Comparison of ENCODE assay signal across 1 cellular context in the genomic region with DNA sequence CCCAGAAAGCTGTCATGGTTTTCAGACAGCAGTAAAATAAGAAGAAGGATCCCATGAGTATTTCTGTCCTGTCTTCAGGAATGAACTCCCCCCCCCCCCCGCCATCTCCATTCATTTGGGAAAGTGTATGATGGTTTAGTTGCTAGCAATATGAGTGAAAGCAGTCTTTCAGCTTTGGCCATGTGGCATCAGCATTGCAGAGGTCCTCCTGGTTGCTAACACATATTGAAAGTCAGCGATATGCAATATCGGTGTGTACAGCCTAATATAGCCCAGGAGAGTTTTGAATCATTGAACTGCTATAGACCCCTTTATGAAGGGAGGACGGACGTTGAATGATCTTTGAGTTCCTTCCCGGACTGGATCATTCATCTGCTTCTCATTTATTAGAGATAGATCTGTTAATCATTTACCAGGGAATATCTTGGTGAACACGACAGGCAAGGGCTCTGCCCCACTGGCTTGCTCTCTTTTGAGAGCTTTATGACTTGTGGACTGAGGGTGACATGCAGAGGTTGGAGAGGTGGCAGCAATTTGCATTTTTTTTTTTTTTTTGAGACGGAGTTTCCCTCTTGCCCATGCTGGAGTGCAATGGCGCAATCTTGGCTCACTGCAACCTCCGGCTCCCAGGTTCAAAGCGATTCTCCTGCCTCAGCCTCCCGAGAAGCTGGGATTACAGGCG.
A peak's percentile ranks its signal among the peaks of the same experiment; 100 is the strongest.
TF ChIP-seq lines count a peak whose summit lies in the region.

No MANE protein-coding gene starts in this region.

TF ChIP-seq in K562, 482 proteins besides CTCF, POLR2A, EP300 and RAD21:
- TF ChIP-seq CEBPB (tag; IDR thresholded peaks at IDR 0.05) (0 out of 2 replicates have a peak, but pooled peaks have one; percentile 27), ZNF766 (CRISPR knock-in tag; conservative IDR thresholded peaks at IDR 0.05) (no peak), BCL6 (CRISPR knock-in tag; IDR thresholded peaks at IDR 0.05) (no peak), ZNF316 (IDR thresholded peaks at IDR 0.05) (0 out of 2 replicates have a peak, but pooled peaks have one; percentile 10), ESRRA (IDR thresholded peaks at IDR 0.05; ENCODE audit: borderline replicate concordance, low read depth) (no peak), PCBP1 (IDR thresholded peaks at IDR 0.05; ENCODE audit: low read depth, low read length, poor library complexity, severe bottlenecking) (no peak), FOXM1 (IDR thresholded peaks at IDR 0.05; ENCODE audit: low read depth) (no peak), FOXM1 (CRISPR knock-in tag; IDR thresholded peaks at IDR 0.05; ENCODE audit: low read depth) (no peak), ZNF699 (CRISPR knock-in tag; IDR thresholded peaks at IDR 0.05; ENCODE audit: insufficient replicate concordance) (no peak)
- TF ChIP-seq, protein P1, sequence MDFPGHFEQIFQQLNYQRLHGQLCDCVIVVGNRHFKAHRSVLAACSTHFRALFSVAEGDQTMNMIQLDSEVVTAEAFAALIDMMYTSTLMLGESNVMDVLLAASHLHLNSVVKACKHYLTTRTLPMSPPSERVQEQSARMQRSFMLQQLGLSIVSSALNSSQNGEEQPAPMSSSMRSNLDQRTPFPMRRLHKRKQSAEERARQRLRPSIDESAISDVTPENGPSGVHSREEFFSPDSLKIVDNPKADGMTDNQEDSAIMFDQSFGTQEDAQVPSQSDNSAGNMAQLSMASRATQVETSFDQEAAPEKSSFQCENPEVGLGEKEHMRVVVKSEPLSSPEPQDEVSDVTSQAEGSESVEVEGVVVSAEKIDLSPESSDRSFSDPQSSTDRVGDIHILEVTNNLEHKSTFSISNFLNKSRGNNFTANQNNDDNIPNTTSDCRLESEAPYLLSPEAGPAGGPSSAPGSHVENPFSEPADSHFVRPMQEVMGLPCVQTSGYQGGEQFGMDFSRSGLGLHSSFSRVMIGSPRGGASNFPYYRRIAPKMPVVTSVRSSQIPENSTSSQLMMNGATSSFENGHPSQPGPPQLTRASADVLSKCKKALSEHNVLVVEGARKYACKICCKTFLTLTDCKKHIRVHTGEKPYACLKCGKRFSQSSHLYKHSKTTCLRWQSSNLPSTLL (IDR thresholded peaks at IDR 0.05): no peak
- TF ChIP-seq, protein P2, sequence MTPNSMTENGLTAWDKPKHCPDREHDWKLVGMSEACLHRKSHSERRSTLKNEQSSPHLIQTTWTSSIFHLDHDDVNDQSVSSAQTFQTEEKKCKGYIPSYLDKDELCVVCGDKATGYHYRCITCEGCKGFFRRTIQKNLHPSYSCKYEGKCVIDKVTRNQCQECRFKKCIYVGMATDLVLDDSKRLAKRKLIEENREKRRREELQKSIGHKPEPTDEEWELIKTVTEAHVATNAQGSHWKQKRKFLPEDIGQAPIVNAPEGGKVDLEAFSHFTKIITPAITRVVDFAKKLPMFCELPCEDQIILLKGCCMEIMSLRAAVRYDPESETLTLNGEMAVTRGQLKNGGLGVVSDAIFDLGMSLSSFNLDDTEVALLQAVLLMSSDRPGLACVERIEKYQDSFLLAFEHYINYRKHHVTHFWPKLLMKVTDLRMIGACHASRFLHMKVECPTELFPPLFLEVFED (CRISPR knock-in tag; conservative IDR thresholded peaks at IDR 0.05): no peak
- TF ChIP-seq, protein P3, sequence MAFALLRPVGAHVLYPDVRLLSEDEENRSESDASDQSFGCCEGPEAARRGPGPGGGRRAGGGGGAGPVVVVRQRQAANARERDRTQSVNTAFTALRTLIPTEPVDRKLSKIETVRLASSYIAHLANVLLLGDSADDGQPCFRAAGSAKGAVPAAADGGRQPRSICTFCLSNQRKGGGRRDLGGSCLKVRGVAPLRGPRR (CRISPR knock-in tag; IDR thresholded peaks at IDR 0.05): no peak
- TF ChIP-seq, protein P4, sequence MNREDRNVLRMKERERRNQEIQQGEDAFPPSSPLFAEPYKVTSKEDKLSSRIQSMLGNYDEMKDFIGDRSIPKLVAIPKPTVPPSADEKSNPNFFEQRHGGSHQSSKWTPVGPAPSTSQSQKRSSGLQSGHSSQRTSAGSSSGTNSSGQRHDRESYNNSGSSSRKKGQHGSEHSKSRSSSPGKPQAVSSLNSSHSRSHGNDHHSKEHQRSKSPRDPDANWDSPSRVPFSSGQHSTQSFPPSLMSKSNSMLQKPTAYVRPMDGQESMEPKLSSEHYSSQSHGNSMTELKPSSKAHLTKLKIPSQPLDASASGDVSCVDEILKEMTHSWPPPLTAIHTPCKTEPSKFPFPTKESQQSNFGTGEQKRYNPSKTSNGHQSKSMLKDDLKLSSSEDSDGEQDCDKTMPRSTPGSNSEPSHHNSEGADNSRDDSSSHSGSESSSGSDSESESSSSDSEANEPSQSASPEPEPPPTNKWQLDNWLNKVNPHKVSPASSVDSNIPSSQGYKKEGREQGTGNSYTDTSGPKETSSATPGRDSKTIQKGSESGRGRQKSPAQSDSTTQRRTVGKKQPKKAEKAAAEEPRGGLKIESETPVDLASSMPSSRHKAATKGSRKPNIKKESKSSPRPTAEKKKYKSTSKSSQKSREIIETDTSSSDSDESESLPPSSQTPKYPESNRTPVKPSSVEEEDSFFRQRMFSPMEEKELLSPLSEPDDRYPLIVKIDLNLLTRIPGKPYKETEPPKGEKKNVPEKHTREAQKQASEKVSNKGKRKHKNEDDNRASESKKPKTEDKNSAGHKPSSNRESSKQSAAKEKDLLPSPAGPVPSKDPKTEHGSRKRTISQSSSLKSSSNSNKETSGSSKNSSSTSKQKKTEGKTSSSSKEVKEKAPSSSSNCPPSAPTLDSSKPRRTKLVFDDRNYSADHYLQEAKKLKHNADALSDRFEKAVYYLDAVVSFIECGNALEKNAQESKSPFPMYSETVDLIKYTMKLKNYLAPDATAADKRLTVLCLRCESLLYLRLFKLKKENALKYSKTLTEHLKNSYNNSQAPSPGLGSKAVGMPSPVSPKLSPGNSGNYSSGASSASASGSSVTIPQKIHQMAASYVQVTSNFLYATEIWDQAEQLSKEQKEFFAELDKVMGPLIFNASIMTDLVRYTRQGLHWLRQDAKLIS (CRISPR knock-in tag; IDR thresholded peaks at IDR 0.05): no peak
